21 cellular contexts compared by ENCODE assay signal in the genomic region with DNA sequence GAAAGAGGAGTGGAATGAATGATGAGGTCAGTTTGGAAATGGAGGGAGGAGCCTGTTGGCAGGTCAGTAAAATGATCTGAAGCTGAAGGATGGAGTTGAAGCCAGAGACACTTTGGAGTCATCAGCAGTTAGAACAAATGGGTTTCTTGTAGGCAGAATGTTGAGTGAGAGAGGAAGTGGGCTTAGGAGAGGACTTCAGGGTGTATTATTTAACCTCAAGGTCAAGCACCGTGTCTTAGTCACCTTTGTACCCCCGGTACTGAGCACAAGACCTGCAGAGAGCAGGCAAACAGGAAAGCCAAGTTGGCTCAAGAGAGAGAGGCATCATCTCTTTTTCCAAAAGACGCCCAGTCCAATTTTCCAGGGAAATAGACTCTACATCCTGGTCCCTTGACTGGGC. TPM values are rescaled to one million over a fixed set of nuclear protein-coding genes. Genes with fewer than 3 reads are reported as not detected.
DNase-seq lines count a peak whose midpoint lies in the region; ATAC-seq and TF ChIP-seq lines count a peak whose summit lies in the region.
"Had no signal": no experiment of that assay in that cellular context is flagged by ENCODE, and none has a peak within 500 bp of the region (broad histone marks: within the 10 kb centered on the region; RNA-seq: fewer than 3 reads in every experiment).

No MANE protein-coding gene starts in this region.

- no peak overlapping the region for H3K4me3 Mint-ChIP-seq in activated CD4-positive, alpha-beta T cell treated with anti-CD3 and anti-CD28 coated beads for 36 hours
- no peak overlapping the region for H3K4me3 Mint-ChIP-seq in HFFc6
- no peak overlapping the region for H3K4me3 Mint-ChIP-seq in activated naive CD8-positive, alpha-beta T cell
- peak overlapping the region in 2 of 10 donors; percentile 30 to 42 for H3K4me3 Mint-ChIP-seq in naive thymus-derived CD4-positive, alpha-beta T cell

- H3K27ac ChIP-seq in naive thymus-derived CD4-positive, alpha-beta T cell (ENCODE audit: low read depth, low read length) = peak overlapping the region; percentile 7
- H3K27ac ChIP-seq in A673 (ENCODE audit: low read depth, low read length, poor library complexity, severe bottlenecking) = no peak overlapping the region
- H3K27ac ChIP-seq: breast epithelium, prostate gland, upper lobe of right lung had no signal

- DNase-seq in activated CD4-positive, alpha-beta T cell treated with anti-CD3 and anti-CD28 coated beads for 36 hours = no peak
- no peak for DNase-seq in activated CD4-positive, alpha-beta T cell treated with anti-CD3 and anti-CD28 coated beads, Interleukin-2, amount 50 U/mL, for 4 hours
- no peak for DNase-seq in HFFc6
- DNase-seq in naive thymus-derived CD4-positive, alpha-beta T cell = no peak
- no peak for DNase-seq in A673 (ENCODE audit: low spot score)
- no peak for DNase-seq in NCI-H446 (lab: John Stamatoyannopoulos, UW)
- DNase-seq: C1 segment of cervical spinal cord, NCI-H1436, NCI-H2171 treated with DMSO at 0.1 percent for 48 hours, NCI-H82, upper lobe of right lung had no signal

- POLR2A ChIA-PET in activated CD4-positive, alpha-beta T cell treated with anti-CD3 and anti-CD28 coated beads for 36 hours (lab: Charles Lee) = no interaction called here
- POLR2A ChIA-PET in naive thymus-derived CD4-positive, alpha-beta T cell (lab: Charles Lee) = no interaction called here
- POLR2A ChIA-PET in A673 (lab: Charles Lee; ENCODE audit: low non-redundant PET) = no interaction called here

- TF ChIP-seq CTCF in HFFc6 (IDR thresholded peaks at IDR 0.05) (no peak), A673 (conservative IDR thresholded peaks at IDR 0.05; ENCODE audit: low read depth, low read length) (no peak)

- CTCF ChIA-PET in activated CD4-positive, alpha-beta T cell treated with anti-CD3 and anti-CD28 coated beads for 36 hours (lab: Charles Lee) = no interaction called here
- CTCF ChIA-PET in naive thymus-derived CD4-positive, alpha-beta T cell (lab: Charles Lee) = no interaction called here
- CTCF ChIA-PET in A673 (lab: Charles Lee) = no interaction called here

- peaks cover 19% of the 10 kb centered on the region for H3K4me1 Mint-ChIP-seq in activated CD4-positive, alpha-beta T cell treated with anti-CD3 and anti-CD28 coated beads for 36 hours
- peaks cover 23% of the 10 kb centered on the region for H3K4me1 Mint-ChIP-seq in HFFc6 (ENCODE audit: low read depth)
- peaks cover 28% of the 10 kb centered on the region for H3K4me1 Mint-ChIP-seq in activated naive CD8-positive, alpha-beta T cell (ENCODE audit: low read depth)
- peaks cover 20 to 52% (median 32%) of the 10 kb centered on the region in 7 donors for H3K4me1 Mint-ChIP-seq in naive thymus-derived CD4-positive, alpha-beta T cell

- H3K9me3 Mint-ChIP-seq in activated CD4-positive, alpha-beta T cell treated with anti-CD3 and anti-CD28 coated beads for 36 hours (ENCODE audit: low read depth) = no peaks in the 10 kb centered on the region
- no peaks in the 10 kb centered on the region for H3K9me3 Mint-ChIP-seq in HFFc6
- H3K9me3 Mint-ChIP-seq in activated naive CD8-positive, alpha-beta T cell (ENCODE audit: low read depth) = no peaks in the 10 kb centered on the region
- H3K9me3 Mint-ChIP-seq in naive thymus-derived CD4-positive, alpha-beta T cell = no peaks in the 10 kb centered on the region

- H3K4me3 ChIP-seq in naive thymus-derived CD4-positive, alpha-beta T cell (ENCODE audit: low read length) = no peak overlapping the region
- no peak overlapping the region for H3K4me3 ChIP-seq in A673 (ENCODE audit: low read depth, low read length, poor library complexity, severe bottlenecking)
- H3K4me3 ChIP-seq: breast epithelium, HAP-1, prostate gland, smooth muscle cell, upper lobe of right lung had no signal

- peaks cover 28 to 99% (median 30%) of the 10 kb centered on the region in 3 experiments for H3K36me3 ChIP-seq in naive thymus-derived CD4-positive, alpha-beta T cell (ENCODE audit: control insufficient read depth in 2 of 3, insufficient read depth in 3 of 3, low read length in 3 of 3)
- peaks cover 47% of the 10 kb centered on the region for H3K36me3 ChIP-seq in A673 (ENCODE audit: insufficient read depth, low read length, poor library complexity, severe bottlenecking)
- H3K36me3 ChIP-seq: breast epithelium had no signal

- peak; percentile 7 for ATAC-seq in activated CD4-positive, alpha-beta T cell treated with anti-CD3 and anti-CD28 coated beads for 36 hours
- no peak for ATAC-seq in naive thymus-derived CD4-positive, alpha-beta T cell
- no peak for ATAC-seq in HG03108 (IDR thresholded peaks at IDR 0.05; ENCODE audit: unreplicated experiment)
- ATAC-seq: upper lobe of right lung had no signal

- no TSS peak for BruUV-seq in A673 (replicated peaks; lab: Mats Ljungman, UMichigan)

- peak overlapping the region; percentile 83 for H3K27ac Mint-ChIP-seq in activated CD4-positive, alpha-beta T cell treated with anti-CD3 and anti-CD28 coated beads for 36 hours
- H3K27ac Mint-ChIP-seq in HFFc6 = peak overlapping the region; percentile 64; the same call in 1 of the 2 replicates
- peak overlapping the region; percentile 71 for H3K27ac Mint-ChIP-seq in activated naive CD8-positive, alpha-beta T cell
- peak overlapping the region; percentile 63 to 91 (median 80) for H3K27ac Mint-ChIP-seq in naive thymus-derived CD4-positive, alpha-beta T cell

- no peaks in the 10 kb centered on the region for H3K9me3 ChIP-seq in naive thymus-derived CD4-positive, alpha-beta T cell (ENCODE audit: control insufficient read depth in 2 of 3, low read length in 3 of 3)
- no peaks in the 10 kb centered on the region for H3K9me3 ChIP-seq in A673 (ENCODE audit: low read depth, low read length, poor library complexity, severe bottlenecking)
- H3K9me3 ChIP-seq: breast epithelium, HAP-1, prostate gland, upper lobe of right lung had no signal

- intact Hi-C loops in activated CD4-positive, alpha-beta T cell treated with anti-CD3 and anti-CD28 coated beads for 36 hours (cut with DNase I, micrococcal nuclease) = no loop called here
- intact Hi-C loops in naive thymus-derived CD4-positive, alpha-beta T cell (cut with micrococcal nuclease) = no loop called here
- intact Hi-C loops in A673 (cut with micrococcal nuclease; ENCODE audit: unreplicated experiment) = no loop called here

- no peaks in the 10 kb centered on the region for H3K27me3 ChIP-seq in naive thymus-derived CD4-positive, alpha-beta T cell (ENCODE audit: control insufficient read depth in 2 of 2, insufficient read depth in 2 of 2, low read length in 2 of 2)
- no peaks in the 10 kb centered on the region for H3K27me3 ChIP-seq in A673 (replicated peaks; ENCODE audit: insufficient read depth, low read depth, low read length, poor library complexity)
- H3K27me3 ChIP-seq: breast epithelium, upper lobe of right lung had no signal

- no peaks in the 10 kb centered on the region for H3K27me3 Mint-ChIP-seq in activated CD4-positive, alpha-beta T cell treated with anti-CD3 and anti-CD28 coated beads for 36 hours
- H3K27me3 Mint-ChIP-seq in HFFc6 (ENCODE audit: insufficient read depth) = peaks cover 5% of the 10 kb centered on the region
- H3K27me3 Mint-ChIP-seq in activated naive CD8-positive, alpha-beta T cell = no peaks in the 10 kb centered on the region
- no peaks in the 10 kb centered on the region for H3K27me3 Mint-ChIP-seq in naive thymus-derived CD4-positive, alpha-beta T cell

- peaks cover 0 to 7% of the 10 kb centered on the region in 2 donors for H3K4me1 ChIP-seq in naive thymus-derived CD4-positive, alpha-beta T cell (ENCODE audit: control insufficient read depth in 2 of 2, insufficient read depth in 2 of 2, low read length in 2 of 2)
- H3K4me1 ChIP-seq in A673 (ENCODE audit: insufficient read depth, low read length, poor library complexity, severe bottlenecking) = no peaks in the 10 kb centered on the region
- H3K4me1 ChIP-seq: breast epithelium, HAP-1, prostate gland, upper lobe of right lung had no signal

- peaks cover 37% of the 10 kb centered on the region for H3K36me3 Mint-ChIP-seq in activated CD4-positive, alpha-beta T cell treated with anti-CD3 and anti-CD28 coated beads for 36 hours (ENCODE audit: low read depth)
- peaks cover 31% of the 10 kb centered on the region for H3K36me3 Mint-ChIP-seq in HFFc6 (ENCODE audit: low read depth)
- peaks cover 6% of the 10 kb centered on the region for H3K36me3 Mint-ChIP-seq in activated naive CD8-positive, alpha-beta T cell
- peaks cover 24 to 56% (median 32%) of the 10 kb centered on the region in 5 donors for H3K36me3 Mint-ChIP-seq in naive thymus-derived CD4-positive, alpha-beta T cell

RNA-seq across cellular contexts. Expression of gene C20orf173, which starts 23.3 kb away (rescaled TPM):
- total RNA-seq in activated CD4-positive, alpha-beta T cell treated with anti-CD3 and anti-CD28 coated beads for 36 hours = not detected
- total RNA-seq in HFFc6 (2021; fragmentation: NEBNext Ultra II Directional; extraction: Animal tissue kit (Norgen Biotek cat#: 25700)) = not detected
- not detected for total RNA-seq in naive thymus-derived CD4-positive, alpha-beta T cell
- polyA plus RNA-seq in naive thymus-derived CD4-positive, alpha-beta T cell = not detected
- not detected in 2 replicates for total RNA-seq in A673 (2021)
- total RNA-seq: A172, breast epithelium, prostate gland, RPMI7951, smooth muscle cell, upper lobe of right lung had no signal
- polyA plus RNA-seq: keratinocyte, neural cell, smooth muscle cell had no signal

RNA-seq across cellular contexts. Expression of gene ERGIC3, which starts 35.7 kb away (rescaled TPM):
- 100 to 1,000 TPM; 109 to 127 TPM for total RNA-seq in activated CD4-positive, alpha-beta T cell treated with anti-CD3 and anti-CD28 coated beads for 36 hours
- total RNA-seq in HFFc6 (2021; fragmentation: NEBNext Ultra II Directional; extraction: Animal tissue kit (Norgen Biotek cat#: 25700)) = 100 to 1,000 TPM; 231 to 275 (median 239) TPM
- 100 to 1,000 TPM; 139 to 158 (median 148) TPM for total RNA-seq in naive thymus-derived CD4-positive, alpha-beta T cell
- 100 to 1,000 TPM; 135 to 148 TPM for polyA plus RNA-seq in naive thymus-derived CD4-positive, alpha-beta T cell
- total RNA-seq in A673 (2021) = 256 and 258 TPM in 2 replicates

RNA-seq across cellular contexts. Expression of gene CEP250, which starts 50.8 kb away (rescaled TPM):
- 10 to 100 TPM; 50.4 to 60.2 TPM for total RNA-seq in activated CD4-positive, alpha-beta T cell treated with anti-CD3 and anti-CD28 coated beads for 36 hours
- total RNA-seq in HFFc6 (2021; fragmentation: NEBNext Ultra II Directional; extraction: Animal tissue kit (Norgen Biotek cat#: 25700)) = 10 to 100 TPM; 18.3 to 26.3 (median 22.9) TPM
- total RNA-seq in naive thymus-derived CD4-positive, alpha-beta T cell = 10 to 100 TPM; 34.5 to 75.0 (median 70.7) TPM
- polyA plus RNA-seq in naive thymus-derived CD4-positive, alpha-beta T cell = 10 to 100 TPM in 1 of 2 donors, 1 to 10 TPM in 1; 7.7 to 19.0 TPM
- 56.6 and 59.0 TPM in 2 replicates for total RNA-seq in A673 (2021)
